In genomic region chr16:89195521-89196171, GRCh38 we compare ENCODE assay signal across 25 cellular contexts. TPM values are rescaled to one million over a fixed set of nuclear protein-coding genes. Genes with fewer than 3 reads are reported as not detected.
"Had no signal": no experiment of that assay in that cellular context is flagged by ENCODE, and none has a peak within 500 bp of the region (broad histone marks: within the 10 kb centered on the region; RNA-seq: fewer than 3 reads in every experiment).

No MANE protein-coding gene starts in this region.

- H3K36me3 ChIP-seq: heart right ventricle, left ventricle myocardium inferior, prostate gland, right lobe of liver, thoracic aorta had no signal

- H3K4me1 Mint-ChIP-seq: central memory CD8-positive, alpha-beta T cell; natural killer cell had no signal

- H3K36me3 Mint-ChIP-seq: activated CD4-positive, alpha-beta memory T cell treated with anti-CD3 and anti-CD28 coated beads for 36 hours; activated naive CD4-positive, alpha-beta T cell treated with anti-CD3 and anti-CD28 coated beads, Interleukin-2, amount 50 U/mL, for 24 hours; brain; natural killer cell; T-cell had no signal

- H3K4me3 ChIP-seq: gastrocnemius medialis, heart right ventricle, left ventricle myocardium inferior, prostate gland, right lobe of liver, SK-N-MC, thoracic aorta had no signal

- DNase-seq: activated CD4-positive, alpha-beta memory T cell treated with anti-CD3 and anti-CD28 coated beads for 36 hours; activated CD4-positive, CD25-positive, alpha-beta regulatory T cell treated with anti-CD3 and anti-CD28 coated beads, Interleukin-2, amount 50 U/mL, for 72 hours; activated effector memory CD4-positive, alpha-beta T cell treated with Interleukin-2 at 50 U/mL for 16 hours; activated T-cell treated with anti-CD3 and anti-CD28 coated beads, Interleukin-2, amount 50 U/mL, for 4 hours; amygdala; effector memory CD8-positive, alpha-beta T cell; gastrocnemius medialis; heart right ventricle; left ventricle myocardium inferior; mesenchymal stem cell; natural killer cell; stimulated activated CD4-positive, alpha-beta T cell treated with anti-CD3 and anti-CD28 coated beads, Interleukin-1b, Interleukin-23, amount 100 ng/mL, for 48 hours; T-cell; T-helper 9 cell had no signal

- H3K9me3 ChIP-seq: gastrocnemius medialis, heart right ventricle, left ventricle myocardium inferior, prostate gland, right lobe of liver, thoracic aorta had no signal

- H3K9me3 Mint-ChIP-seq: activated CD4-positive, alpha-beta memory T cell treated with anti-CD3 and anti-CD28 coated beads for 36 hours; activated naive CD4-positive, alpha-beta T cell treated with anti-CD3 and anti-CD28 coated beads, Interleukin-2, amount 50 U/mL, for 24 hours; activated T-cell treated with anti-CD3 and anti-CD28 coated beads, Interleukin-2, amount 50 U/mL, for 4 hours; brain; central memory CD8-positive, alpha-beta T cell; dendritic cell treated with granulocyte-macrophage colony-stimulating factor and Interleukin-4, amounts not matched to agents 40 ng/mL and 50 ng/mL, for 4 days; effector memory CD8-positive, alpha-beta T cell; natural killer cell; T-cell had no signal

- H3K4me3 Mint-ChIP-seq: activated CD4-positive, alpha-beta memory T cell treated with anti-CD3 and anti-CD28 coated beads for 36 hours; activated naive CD4-positive, alpha-beta T cell treated with anti-CD3 and anti-CD28 coated beads, Interleukin-2, amount 50 U/mL, for 24 hours; activated T-cell treated with anti-CD3 and anti-CD28 coated beads, Interleukin-2, amount 50 U/mL, for 4 hours; brain; central memory CD8-positive, alpha-beta T cell; dendritic cell treated with granulocyte-macrophage colony-stimulating factor and Interleukin-4, amounts not matched to agents 40 ng/mL and 50 ng/mL, for 4 days; effector memory CD8-positive, alpha-beta T cell; natural killer cell; T-cell had no signal

- H3K27ac ChIP-seq: epithelial cell of prostate, gastrocnemius medialis, heart right ventricle, left ventricle myocardium inferior, prostate gland, right lobe of liver, SK-N-MC, thoracic aorta had no signal

- H3K4me1 ChIP-seq: gastrocnemius medialis, prostate gland had no signal

- ATAC-seq: activated T-cell treated with anti-CD3 and anti-CD28 coated beads, Interleukin-2, amount 50 U/mL, for 4 hours; effector memory CD8-positive, alpha-beta T cell; gastrocnemius medialis; heart right ventricle; natural killer cell; right lobe of liver; T-cell had no signal

- H3K27ac Mint-ChIP-seq: activated CD4-positive, alpha-beta memory T cell treated with anti-CD3 and anti-CD28 coated beads for 36 hours; activated naive CD4-positive, alpha-beta T cell treated with anti-CD3 and anti-CD28 coated beads, Interleukin-2, amount 50 U/mL, for 24 hours; brain; dendritic cell treated with granulocyte-macrophage colony-stimulating factor and Interleukin-4, amounts not matched to agents 40 ng/mL and 50 ng/mL, for 4 days; effector memory CD8-positive, alpha-beta T cell had no signal

- H3K27me3 ChIP-seq: right lobe of liver had no signal

RNA-seq across cellular contexts. Expression of gene SLC22A31, which starts 4.7 kb away (rescaled TPM):
- total RNA-seq: gastrocnemius medialis, left ventricle myocardium inferior had no signal
- polyA plus RNA-seq: keratinocyte had no signal

RNA-seq across cellular contexts. Expression of gene CDH15, which starts 24.1 kb away (rescaled TPM):
- total RNA-seq: activated CD4-positive, alpha-beta memory T cell treated with anti-CD3 and anti-CD28 coated beads for 36 hours; activated T-cell treated with anti-CD3 and anti-CD28 coated beads, Interleukin-2, amount 50 U/mL, for 4 hours; left ventricle myocardium inferior; ureter had no signal
- polyA plus RNA-seq: keratinocyte had no signal
